8 cellular contexts compared by ENCODE assay signal in genomic region chr14:101875726-101876268, GRCh38.
DNase-seq lines count a peak whose midpoint lies in the region; ATAC-seq and FAIRE-seq lines count a peak whose summit lies in the region.

No MANE protein-coding gene starts in this region.

- FAIRE-seq in HTR-8/SVneo (lab: Jason Lieb, UNC) = no peak

- ATAC-seq in GM18907 (IDR thresholded peaks at IDR 0.05; ENCODE audit: unreplicated experiment) (peak; percentile 39), HG02763 (IDR thresholded peaks at IDR 0.05; ENCODE audit: unreplicated experiment) (peak; percentile 31), T-helper 17 cell (peak; percentile 3)
- no peak for ATAC-seq in natural killer cell treated with Interleukin-12 subunit alpha and Interleukin-12 subunit beta and Interleukin-15 and Interleukin-18, amount 100 ng/mL, for 72 hours

- H3K4me3 Mint-ChIP-seq in T-helper 17 cell = peak overlapping the region; percentile 82
- peak overlapping the region; percentile 57 for H3K4me3 Mint-ChIP-seq in natural killer cell treated with Interleukin-12 subunit alpha and Interleukin-12 subunit beta and Interleukin-15 and Interleukin-18, amount 100 ng/mL, for 72 hours

- H3K9me3 Mint-ChIP-seq in natural killer cell treated with Interleukin-12 subunit alpha and Interleukin-12 subunit beta and Interleukin-15 and Interleukin-18, amount 100 ng/mL, for 72 hours = no peaks in the 10 kb centered on the region

- no peak for DNase-seq in T-helper 17 cell
- no peak for DNase-seq in natural killer cell treated with Interleukin-12 subunit alpha and Interleukin-12 subunit beta and Interleukin-15 and Interleukin-18, amount 100 ng/mL, for 72 hours (ENCODE audit: low spot score)
- DNase-seq in HTR-8/SVneo (ENCODE audit: insufficient read length, low spot score) = no peak
- no peak for DNase-seq in cerebellar nuclear complex (lab: John Stamatoyannopoulos, UW)
- no peak for DNase-seq in NCI-H1105 treated with DMSO at 0.1 percent for 48 hours (lab: John Stamatoyannopoulos, UW)
- DNase-seq in mesenteric fat pad (ENCODE audit: low spot score) = no peak

- peak overlapping the region; percentile 96 for H3K27ac Mint-ChIP-seq in T-helper 17 cell
- H3K27ac Mint-ChIP-seq in natural killer cell treated with Interleukin-12 subunit alpha and Interleukin-12 subunit beta and Interleukin-15 and Interleukin-18, amount 100 ng/mL, for 72 hours = peak overlapping the region; percentile 13 to 64

- no peaks in the 10 kb centered on the region for H3K9me3 ChIP-seq in T-helper 17 cell (ENCODE audit: control insufficient read depth, low read length, poor library complexity, severe bottlenecking)

- peaks cover 5% of the 10 kb centered on the region for H3K36me3 Mint-ChIP-seq in T-helper 17 cell (ENCODE audit: low read depth)
- no peaks in the 10 kb centered on the region for H3K36me3 Mint-ChIP-seq in natural killer cell treated with Interleukin-12 subunit alpha and Interleukin-12 subunit beta and Interleukin-15 and Interleukin-18, amount 100 ng/mL, for 72 hours

- H3K4me1 Mint-ChIP-seq in T-helper 17 cell = peaks cover 65% of the 10 kb centered on the region
- peaks cover 73 to 82% of the 10 kb centered on the region in 2 donors for H3K4me1 Mint-ChIP-seq in natural killer cell treated with Interleukin-12 subunit alpha and Interleukin-12 subunit beta and Interleukin-15 and Interleukin-18, amount 100 ng/mL, for 72 hours (ENCODE audit: low read depth in 2 of 2)

- H3K27me3 Mint-ChIP-seq in T-helper 17 cell = no peaks in the 10 kb centered on the region
- H3K27me3 Mint-ChIP-seq in natural killer cell treated with Interleukin-12 subunit alpha and Interleukin-12 subunit beta and Interleukin-15 and Interleukin-18, amount 100 ng/mL, for 72 hours = no peaks in the 10 kb centered on the region

Comparison
In these comparisons a context has a peak if more than half of its experiments do, and no peak if none do; other contexts are left out.
1. ATAC-seq: peak in GM18907 (single experiment), HG02763 (single experiment) and T-helper 17 cell (single experiment); none in natural killer cell treated with Interleukin-12 subunit alpha and Interleukin-12 subunit beta and Interleukin-15 and Interleukin-18, amount 100 ng/mL, for 72 hours (0 of 2).